In genomic region chr13:106507560-106508274, GRCh38 we compare ENCODE assay signal across 9 cellular contexts. TPM values are rescaled to one million over a fixed set of nuclear protein-coding genes. Genes with fewer than 3 reads are reported as not detected.
DNase-seq lines count a peak whose midpoint lies in the region; ATAC-seq and TF ChIP-seq lines count a peak whose summit lies in the region.
"Had no signal": no experiment of that assay in that cellular context is flagged by ENCODE, and none has a peak within 500 bp of the region (broad histone marks: within the 10 kb centered on the region; RNA-seq: fewer than 3 reads in every experiment).

No MANE protein-coding gene starts in this region.

- intact Hi-C loops in upper lobe of right lung (cut with DNase I) (no loop called here), lower lobe of right lung (cut with DNase I) (no loop called here)

- H3K27me3 ChIP-seq in gastroesophageal sphincter (no peaks in the 10 kb centered on the region), upper lobe of right lung (no peaks in the 10 kb centered on the region), lower lobe of right lung (ENCODE audit: low read depth) (no peaks in the 10 kb centered on the region)

- H3K4me1 ChIP-seq in gastroesophageal sphincter (peaks cover 0 to 47% (median 3%) of the 10 kb centered on the region in 3 donors), upper lobe of right lung (peaks cover 10% of the 10 kb centered on the region), lower lobe of right lung (peaks cover 7% of the 10 kb centered on the region)

- H3K36me3 ChIP-seq in gastroesophageal sphincter = no peaks in the 10 kb centered on the region
- H3K36me3 ChIP-seq in upper lobe of right lung = no peaks in the 10 kb centered on the region
- H3K36me3 ChIP-seq in lower lobe of right lung = no peaks in the 10 kb centered on the region

- peak overlapping the region in 1 of 2 donors; percentile 13 for H3K4me3 ChIP-seq in gastroesophageal sphincter
- H3K4me3 ChIP-seq in upper lobe of right lung = no peak overlapping the region
- H3K4me3 ChIP-seq in lower lobe of right lung = no peak overlapping the region

- ATAC-seq in GM21786 (IDR thresholded peaks at IDR 0.05; ENCODE audit: unreplicated experiment) (peak; percentile 88), gastroesophageal sphincter (peak; percentile 51), upper lobe of right lung (peak; percentile 46), HG03571 (IDR thresholded peaks at IDR 0.05; ENCODE audit: unreplicated experiment) (no peak), left lobe of liver (no peak), lower lobe of right lung (no peak)

- no peak for TF ChIP-seq POLR2A in gastroesophageal sphincter (IDR thresholded peaks at IDR 0.05)

- TF ChIP-seq CTCF in gastroesophageal sphincter (IDR thresholded peaks at IDR 0.05) (no peak), upper lobe of right lung (IDR thresholded peaks at IDR 0.05) (no peak), lower lobe of right lung (IDR thresholded peaks at IDR 0.05) (no peak)

- no peaks in the 10 kb centered on the region for H3K9me3 ChIP-seq in gastroesophageal sphincter
- H3K9me3 ChIP-seq in upper lobe of right lung = no peaks in the 10 kb centered on the region
- H3K9me3 ChIP-seq in lower lobe of right lung = no peaks in the 10 kb centered on the region

- H3K27ac ChIP-seq in gastroesophageal sphincter (peak overlapping the region; percentile 7 to 67 (median 54)), upper lobe of right lung (no peak overlapping the region), lower lobe of right lung (no peak overlapping the region)

- no peak for TF ChIP-seq EP300 in gastroesophageal sphincter (IDR thresholded peaks at IDR 0.05)

- WGBS in gastroesophageal sphincter (ENCODE audit: low coverage in 1 of 2), 2 donors = 57 to 67% methylated on average over 9 to 11 of the region's 11 CpGs

- peak; percentile 93 to 97 for DNase-seq in AML-193 (lab: John Stamatoyannopoulos, UW)
- peak; percentile 74 for DNase-seq in OCI-M1 (lab: John Stamatoyannopoulos, UW)
- DNase-seq in upper lobe of right lung = no peak
- DNase-seq in left lobe of liver (ENCODE audit: low spot score) = no peak
- DNase-seq in lower lobe of right lung = no peak
- DNase-seq: activated naive CD8-positive, alpha-beta T cell treated with anti-CD3 and anti-CD28 coated beads, Interleukin-2, amount 10 ng/mL, durations not matched to agents 7 days and 5 days had no signal

RNA-seq across cellular contexts. Expression of gene EFNB2, which starts 27.7 kb away (rescaled TPM):
- total RNA-seq in gastroesophageal sphincter (10 to 100 TPM; 13.7 to 39.7 (median 20.5) TPM), upper lobe of right lung (55.1 TPM), left lobe of liver (4.3 TPM), lower lobe of right lung (47.0 TPM)

Comparison
In these comparisons a context has a peak if more than half of its experiments do, and no peak if none do; other contexts are left out.
1. DNase-seq: peak in AML-193 (2 of 2) and OCI-M1 (single experiment); none in upper lobe of right lung (single experiment), left lobe of liver (single experiment) and lower lobe of right lung (single experiment).
2. ATAC-seq: peak in GM21786 (single experiment), gastroesophageal sphincter (single experiment) and upper lobe of right lung (single experiment); none in HG03571 (single experiment), left lobe of liver (single experiment) and lower lobe of right lung (0 of 2).
3. H3K27ac ChIP-seq: peak in gastroesophageal sphincter (4 of 4); none in upper lobe of right lung (single experiment) and lower lobe of right lung (single experiment).